Comparison of ENCODE assay signal across 26 cellular contexts in genomic region chr17:55758171-55758570, GRCh38. TPM values are rescaled to one million over a fixed set of nuclear protein-coding genes. Genes with fewer than 3 reads are reported as not detected.
"Had no signal": no experiment of that assay in that cellular context is flagged by ENCODE, and none has a peak within 500 bp of the region (broad histone marks: within the 10 kb centered on the region; RNA-seq: fewer than 3 reads in every experiment).

No MANE protein-coding gene starts in this region.

- H3K9me3 Mint-ChIP-seq: immature natural killer cell; mesothelial cell of epicardium; naive thymus-derived CD4-positive, alpha-beta T cell; natural killer cell treated with Interleukin-12 subunit alpha and Interleukin-12 subunit beta and Interleukin-15 and Interleukin-18, amount 100 ng/mL, for 72 hours; stimulated activated memory B cell treated with anti-CD40 and anti-IgM and Interleukin-4, amounts not matched to agents 10 μg/mL and 1 μg/mL and 100 μg/mL, for 72 hours; stimulated activated naive CD8-positive, alpha-beta T cell treated with anti-CD3 and anti-CD28 coated beads, Interleukin-15, amount 100 ng/mL, for 72 hours had no signal

- H3K27me3 Mint-ChIP-seq: naive thymus-derived CD4-positive, alpha-beta T cell; natural killer cell treated with Interleukin-12 subunit alpha and Interleukin-12 subunit beta and Interleukin-15 and Interleukin-18, amount 100 ng/mL, for 72 hours; progenitor cell of endocrine pancreas; stimulated activated memory B cell treated with anti-CD40 and anti-IgM and Interleukin-4, amounts not matched to agents 10 μg/mL and 1 μg/mL and 100 μg/mL, for 72 hours; stimulated activated naive CD8-positive, alpha-beta T cell treated with anti-CD3 and anti-CD28 coated beads, Interleukin-15, amount 100 ng/mL, for 72 hours had no signal

- DNase-seq: immature natural killer cell; kidney; left colon; left lung; lower lobe of right lung; mesendoderm; mucosa of descending colon; naive thymus-derived CD4-positive, alpha-beta T cell; ovary; right lobe of liver; stimulated activated CD4-positive, alpha-beta T cell treated with anti-CD3 and anti-CD28 coated beads, Interleukin-1b, Interleukin-23, amount 100 ng/mL, for 48 hours; stimulated activated CD4-positive, alpha-beta T cell treated with anti-CD3 and anti-CD28 coated beads, Interleukin-2, amount 100 ng/mL, for 48 hours; stimulated activated CD4-positive, alpha-beta T cell treated with anti-CD3 and anti-CD28 coated beads, Interleukin-4, amount 100 ng/mL, for 4 hours; stimulated activated CD8-positive, alpha-beta memory T cell treated with anti-CD3 and anti-CD28 coated beads, Interleukin-4, amount 100 ng/mL, for 48 hours; stimulated activated naive CD4-positive, alpha-beta T cell treated with Interleukin-2 at 50 U/mL for 16 hours; stimulated activated naive CD8-positive, alpha-beta T cell treated with anti-CD3 and anti-CD28 coated beads, Interleukin-15, amount 100 ng/mL, for 72 hours; substantia nigra; tibial artery had no signal

- H3K4me1 Mint-ChIP-seq: stimulated activated naive CD8-positive, alpha-beta T cell treated with anti-CD3 and anti-CD28 coated beads, Interleukin-15, amount 100 ng/mL, for 72 hours had no signal

- H3K36me3 ChIP-seq: left lung, ovary, right atrium auricular region, right lobe of liver, vagina had no signal

- H3K4me2 ChIP-seq: smooth muscle cell had no signal

- H3K4me3 Mint-ChIP-seq: immature natural killer cell; mesothelial cell of epicardium; naive thymus-derived CD4-positive, alpha-beta T cell; natural killer cell treated with Interleukin-12 subunit alpha and Interleukin-12 subunit beta and Interleukin-15 and Interleukin-18, amount 100 ng/mL, for 72 hours; stimulated activated memory B cell treated with anti-CD40 and anti-IgM and Interleukin-4, amounts not matched to agents 10 μg/mL and 1 μg/mL and 100 μg/mL, for 72 hours; stimulated activated naive CD8-positive, alpha-beta T cell treated with anti-CD3 and anti-CD28 coated beads, Interleukin-15, amount 100 ng/mL, for 72 hours had no signal

- H3K27me3 ChIP-seq: left lung, ovary, right atrium auricular region, right lobe of liver, tibial artery, vagina had no signal

- H3K27ac ChIP-seq: left lung, lower lobe of right lung, ovary, right atrium auricular region, right lobe of liver, tibial artery, vagina had no signal

- H3K4me3 ChIP-seq: left lung, lower lobe of right lung, mucosa of descending colon, ovary, right atrium auricular region, right lobe of liver, smooth muscle cell, tibial artery, vagina had no signal

- H3K4me1 ChIP-seq: lower lobe of right lung had no signal

- ATAC-seq: left colon; left lung; lower lobe of right lung; mucosa of descending colon; naive thymus-derived CD4-positive, alpha-beta T cell; natural killer cell treated with Interleukin-12 subunit alpha and Interleukin-12 subunit beta and Interleukin-15 and Interleukin-18, amount 100 ng/mL, for 72 hours; right lobe of liver; stimulated activated memory B cell treated with anti-CD40 and anti-IgM and Interleukin-4, amounts not matched to agents 10 μg/mL and 1 μg/mL and 100 μg/mL, for 72 hours; stimulated activated naive CD8-positive, alpha-beta T cell treated with anti-CD3 and anti-CD28 coated beads, Interleukin-15, amount 100 ng/mL, for 72 hours had no signal

- H3K36me3 Mint-ChIP-seq: immature natural killer cell; stimulated activated memory B cell treated with anti-CD40 and anti-IgM and Interleukin-4, amounts not matched to agents 10 μg/mL and 1 μg/mL and 100 μg/mL, for 72 hours had no signal

- H3K27ac Mint-ChIP-seq: immature natural killer cell; mesothelial cell of epicardium; natural killer cell treated with Interleukin-12 subunit alpha and Interleukin-12 subunit beta and Interleukin-15 and Interleukin-18, amount 100 ng/mL, for 72 hours; progenitor cell of endocrine pancreas; stimulated activated memory B cell treated with anti-CD40 and anti-IgM and Interleukin-4, amounts not matched to agents 10 μg/mL and 1 μg/mL and 100 μg/mL, for 72 hours had no signal

- H3K9me3 ChIP-seq: left lung, lower lobe of right lung, mucosa of descending colon, ovary, right atrium auricular region, right lobe of liver, tibial artery, vagina had no signal

RNA-seq across cellular contexts. Expression of gene TMEM100, which starts 35.5 kb away (rescaled TPM):
- total RNA-seq: naive thymus-derived CD4-positive, alpha-beta T cell; natural killer cell treated with Interleukin-12 subunit alpha and Interleukin-12 subunit beta and Interleukin-15 and Interleukin-18, amount 100 ng/mL, for 72 hours had no signal
- polyA plus RNA-seq: immature natural killer cell; naive thymus-derived CD4-positive, alpha-beta T cell; neural cell had no signal
